1 cellular context compared by ENCODE assay signal in the genomic region with DNA sequence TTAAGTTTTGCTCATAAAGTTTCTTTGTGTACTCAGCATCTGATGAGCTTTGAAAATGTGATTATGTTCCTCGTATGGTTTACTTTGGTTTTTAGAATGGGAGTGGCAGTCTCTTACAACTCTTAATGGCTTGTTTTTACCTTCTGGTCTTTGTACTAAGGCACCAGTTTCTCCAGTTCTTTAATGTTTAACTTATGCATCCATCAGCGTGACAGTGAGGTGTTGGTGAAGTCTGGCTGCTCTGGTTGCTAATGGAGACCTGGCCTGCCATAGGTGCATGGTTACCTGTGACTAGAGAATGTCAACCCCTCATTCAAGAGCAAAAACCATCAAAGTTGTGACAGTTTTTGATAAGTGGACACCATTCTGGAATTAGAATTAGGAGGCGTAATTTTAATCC.
A peak's percentile ranks its signal among the peaks of the same experiment; 100 is the strongest.
TF ChIP-seq lines count a peak whose summit lies in the region.

No MANE protein-coding gene starts in this region.

TF ChIP-seq in HepG2, 621 proteins besides CTCF, POLR2A, EP300 and RAD21 (continued from another document and continues in another):
- TF ChIP-seq, protein P1, sequence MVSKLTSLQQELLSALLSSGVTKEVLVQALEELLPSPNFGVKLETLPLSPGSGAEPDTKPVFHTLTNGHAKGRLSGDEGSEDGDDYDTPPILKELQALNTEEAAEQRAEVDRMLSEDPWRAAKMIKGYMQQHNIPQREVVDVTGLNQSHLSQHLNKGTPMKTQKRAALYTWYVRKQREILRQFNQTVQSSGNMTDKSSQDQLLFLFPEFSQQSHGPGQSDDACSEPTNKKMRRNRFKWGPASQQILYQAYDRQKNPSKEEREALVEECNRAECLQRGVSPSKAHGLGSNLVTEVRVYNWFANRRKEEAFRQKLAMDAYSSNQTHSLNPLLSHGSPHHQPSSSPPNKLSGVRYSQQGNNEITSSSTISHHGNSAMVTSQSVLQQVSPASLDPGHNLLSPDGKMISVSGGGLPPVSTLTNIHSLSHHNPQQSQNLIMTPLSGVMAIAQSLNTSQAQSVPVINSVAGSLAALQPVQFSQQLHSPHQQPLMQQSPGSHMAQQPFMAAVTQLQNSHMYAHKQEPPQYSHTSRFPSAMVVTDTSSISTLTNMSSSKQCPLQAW (CRISPR knock-in tag; IDR thresholded peaks at IDR 0.05) = peak; percentile 69; the same call in 1 of the 2 replicates
- TF ChIP-seq ZFP36 (IDR thresholded peaks at IDR 0.05; ENCODE audit: borderline replicate concordance, low read depth, low read length, partially characterized antibody) = no peak
- TF ChIP-seq FOXP1 (IDR thresholded peaks at IDR 0.05) = no peak
- peak; percentile 24; the same call in 1 of the 2 replicates for TF ChIP-seq FOXP1 (CRISPR knock-in tag; IDR thresholded peaks at IDR 0.05)
- TF ChIP-seq, protein P2, sequence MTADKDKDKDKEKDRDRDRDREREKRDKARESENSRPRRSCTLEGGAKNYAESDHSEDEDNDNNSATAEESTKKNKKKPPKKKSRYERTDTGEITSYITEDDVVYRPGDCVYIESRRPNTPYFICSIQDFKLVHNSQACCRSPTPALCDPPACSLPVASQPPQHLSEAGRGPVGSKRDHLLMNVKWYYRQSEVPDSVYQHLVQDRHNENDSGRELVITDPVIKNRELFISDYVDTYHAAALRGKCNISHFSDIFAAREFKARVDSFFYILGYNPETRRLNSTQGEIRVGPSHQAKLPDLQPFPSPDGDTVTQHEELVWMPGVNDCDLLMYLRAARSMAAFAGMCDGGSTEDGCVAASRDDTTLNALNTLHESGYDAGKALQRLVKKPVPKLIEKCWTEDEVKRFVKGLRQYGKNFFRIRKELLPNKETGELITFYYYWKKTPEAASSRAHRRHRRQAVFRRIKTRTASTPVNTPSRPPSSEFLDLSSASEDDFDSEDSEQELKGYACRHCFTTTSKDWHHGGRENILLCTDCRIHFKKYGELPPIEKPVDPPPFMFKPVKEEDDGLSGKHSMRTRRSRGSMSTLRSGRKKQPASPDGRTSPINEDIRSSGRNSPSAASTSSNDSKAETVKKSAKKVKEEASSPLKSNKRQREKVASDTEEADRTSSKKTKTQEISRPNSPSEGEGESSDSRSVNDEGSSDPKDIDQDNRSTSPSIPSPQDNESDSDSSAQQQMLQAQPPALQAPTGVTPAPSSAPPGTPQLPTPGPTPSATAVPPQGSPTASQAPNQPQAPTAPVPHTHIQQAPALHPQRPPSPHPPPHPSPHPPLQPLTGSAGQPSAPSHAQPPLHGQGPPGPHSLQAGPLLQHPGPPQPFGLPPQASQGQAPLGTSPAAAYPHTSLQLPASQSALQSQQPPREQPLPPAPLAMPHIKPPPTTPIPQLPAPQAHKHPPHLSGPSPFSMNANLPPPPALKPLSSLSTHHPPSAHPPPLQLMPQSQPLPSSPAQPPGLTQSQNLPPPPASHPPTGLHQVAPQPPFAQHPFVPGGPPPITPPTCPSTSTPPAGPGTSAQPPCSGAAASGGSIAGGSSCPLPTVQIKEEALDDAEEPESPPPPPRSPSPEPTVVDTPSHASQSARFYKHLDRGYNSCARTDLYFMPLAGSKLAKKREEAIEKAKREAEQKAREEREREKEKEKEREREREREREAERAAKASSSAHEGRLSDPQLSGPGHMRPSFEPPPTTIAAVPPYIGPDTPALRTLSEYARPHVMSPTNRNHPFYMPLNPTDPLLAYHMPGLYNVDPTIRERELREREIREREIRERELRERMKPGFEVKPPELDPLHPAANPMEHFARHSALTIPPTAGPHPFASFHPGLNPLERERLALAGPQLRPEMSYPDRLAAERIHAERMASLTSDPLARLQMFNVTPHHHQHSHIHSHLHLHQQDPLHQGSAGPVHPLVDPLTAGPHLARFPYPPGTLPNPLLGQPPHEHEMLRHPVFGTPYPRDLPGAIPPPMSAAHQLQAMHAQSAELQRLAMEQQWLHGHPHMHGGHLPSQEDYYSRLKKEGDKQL (CRISPR knock-in tag; IDR thresholded peaks at IDR 0.05; ENCODE audit: low read depth) = no peak
- TF ChIP-seq ZNF598 (CRISPR knock-in tag; IDR thresholded peaks at IDR 0.05; ENCODE audit: borderline replicate concordance) = no peak
- TF ChIP-seq NCOR1 (IDR thresholded peaks at IDR 0.05; ENCODE audit: borderline replicate concordance, low read length) = 0 out of 2 replicates have a peak, but pooled peaks have one; percentile 23
- no peak for TF ChIP-seq ZNF883 (CRISPR knock-in tag; IDR thresholded peaks at IDR 0.05; ENCODE audit: not compliant biosample characterization)
- peak; percentile 42; the same call in 1 of the 2 replicates for TF ChIP-seq SP5 (CRISPR knock-in tag; IDR thresholded peaks at IDR 0.05; ENCODE audit: borderline replicate concordance, low read depth)
- TF ChIP-seq, protein P3, sequence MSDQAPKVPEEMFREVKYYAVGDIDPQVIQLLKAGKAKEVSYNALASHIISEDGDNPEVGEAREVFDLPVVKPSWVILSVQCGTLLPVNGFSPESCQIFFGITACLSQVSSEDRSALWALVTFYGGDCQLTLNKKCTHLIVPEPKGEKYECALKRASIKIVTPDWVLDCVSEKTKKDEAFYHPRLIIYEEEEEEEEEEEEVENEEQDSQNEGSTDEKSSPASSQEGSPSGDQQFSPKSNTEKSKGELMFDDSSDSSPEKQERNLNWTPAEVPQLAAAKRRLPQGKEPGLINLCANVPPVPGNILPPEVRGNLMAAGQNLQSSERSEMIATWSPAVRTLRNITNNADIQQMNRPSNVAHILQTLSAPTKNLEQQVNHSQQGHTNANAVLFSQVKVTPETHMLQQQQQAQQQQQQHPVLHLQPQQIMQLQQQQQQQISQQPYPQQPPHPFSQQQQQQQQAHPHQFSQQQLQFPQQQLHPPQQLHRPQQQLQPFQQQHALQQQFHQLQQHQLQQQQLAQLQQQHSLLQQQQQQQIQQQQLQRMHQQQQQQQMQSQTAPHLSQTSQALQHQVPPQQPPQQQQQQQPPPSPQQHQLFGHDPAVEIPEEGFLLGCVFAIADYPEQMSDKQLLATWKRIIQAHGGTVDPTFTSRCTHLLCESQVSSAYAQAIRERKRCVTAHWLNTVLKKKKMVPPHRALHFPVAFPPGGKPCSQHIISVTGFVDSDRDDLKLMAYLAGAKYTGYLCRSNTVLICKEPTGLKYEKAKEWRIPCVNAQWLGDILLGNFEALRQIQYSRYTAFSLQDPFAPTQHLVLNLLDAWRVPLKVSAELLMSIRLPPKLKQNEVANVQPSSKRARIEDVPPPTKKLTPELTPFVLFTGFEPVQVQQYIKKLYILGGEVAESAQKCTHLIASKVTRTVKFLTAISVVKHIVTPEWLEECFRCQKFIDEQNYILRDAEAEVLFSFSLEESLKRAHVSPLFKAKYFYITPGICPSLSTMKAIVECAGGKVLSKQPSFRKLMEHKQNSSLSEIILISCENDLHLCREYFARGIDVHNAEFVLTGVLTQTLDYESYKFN (CRISPR knock-in tag; conservative IDR thresholded peaks at IDR 0.05) = peak; percentile 67
- no peak for TF ChIP-seq ZNF839 (CRISPR knock-in tag; IDR thresholded peaks at IDR 0.05; ENCODE audit: borderline replicate concordance)
- TF ChIP-seq, protein P4, sequence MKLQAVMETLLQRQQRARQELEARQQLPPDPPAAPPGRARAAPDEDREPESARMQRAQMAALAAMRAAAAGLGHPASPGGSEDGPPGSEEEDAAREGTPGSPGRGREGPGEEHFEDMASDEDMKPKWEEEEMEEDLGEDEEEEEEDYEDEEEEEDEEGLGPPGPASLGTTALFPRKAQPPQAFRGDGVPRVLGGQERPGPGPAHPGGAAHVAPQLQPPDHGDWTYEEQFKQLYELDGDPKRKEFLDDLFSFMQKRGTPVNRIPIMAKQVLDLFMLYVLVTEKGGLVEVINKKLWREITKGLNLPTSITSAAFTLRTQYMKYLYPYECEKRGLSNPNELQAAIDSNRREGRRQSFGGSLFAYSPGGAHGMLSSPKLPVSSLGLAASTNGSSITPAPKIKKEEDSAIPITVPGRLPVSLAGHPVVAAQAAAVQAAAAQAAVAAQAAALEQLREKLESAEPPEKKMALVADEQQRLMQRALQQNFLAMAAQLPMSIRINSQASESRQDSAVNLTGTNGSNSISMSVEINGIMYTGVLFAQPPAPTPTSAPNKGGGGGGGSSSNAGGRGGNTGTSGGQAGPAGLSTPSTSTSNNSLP (IDR thresholded peaks at IDR 0.05; ENCODE audit: low read depth, low read length) = no peak
- TF ChIP-seq CENPT (CRISPR knock-in tag; IDR thresholded peaks at IDR 0.05; ENCODE audit: low read depth) = no peak
- no peak for TF ChIP-seq CHD4 (IDR thresholded peaks at IDR 0.05; ENCODE audit: borderline replicate concordance, low read length)
- TF ChIP-seq HNF4A (CRISPR knock-in tag; IDR thresholded peaks at IDR 0.05) = peak; percentile 38
- TF ChIP-seq, protein P5, sequence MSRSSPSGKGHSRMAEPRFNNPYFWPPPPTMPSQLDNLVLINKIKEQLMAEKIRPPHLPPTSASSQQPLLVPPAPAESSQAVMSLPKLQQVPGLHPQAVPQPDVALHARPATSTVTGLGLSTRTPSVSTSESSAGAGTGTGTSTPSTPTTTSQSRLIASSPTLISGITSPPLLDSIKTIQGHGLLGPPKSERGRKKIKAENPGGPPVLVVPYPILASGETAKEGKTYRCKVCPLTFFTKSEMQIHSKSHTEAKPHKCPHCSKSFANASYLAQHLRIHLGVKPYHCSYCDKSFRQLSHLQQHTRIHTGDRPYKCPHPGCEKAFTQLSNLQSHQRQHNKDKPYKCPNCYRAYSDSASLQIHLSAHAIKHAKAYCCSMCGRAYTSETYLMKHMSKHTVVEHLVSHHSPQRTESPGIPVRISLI (CRISPR knock-in tag; IDR thresholded peaks at IDR 0.05; ENCODE audit: borderline replicate concordance) = no peak
- no peak for TF ChIP-seq ZC3H4 (CRISPR knock-in tag; IDR thresholded peaks at IDR 0.05; ENCODE audit: borderline replicate concordance)
- TF ChIP-seq, protein P6, sequence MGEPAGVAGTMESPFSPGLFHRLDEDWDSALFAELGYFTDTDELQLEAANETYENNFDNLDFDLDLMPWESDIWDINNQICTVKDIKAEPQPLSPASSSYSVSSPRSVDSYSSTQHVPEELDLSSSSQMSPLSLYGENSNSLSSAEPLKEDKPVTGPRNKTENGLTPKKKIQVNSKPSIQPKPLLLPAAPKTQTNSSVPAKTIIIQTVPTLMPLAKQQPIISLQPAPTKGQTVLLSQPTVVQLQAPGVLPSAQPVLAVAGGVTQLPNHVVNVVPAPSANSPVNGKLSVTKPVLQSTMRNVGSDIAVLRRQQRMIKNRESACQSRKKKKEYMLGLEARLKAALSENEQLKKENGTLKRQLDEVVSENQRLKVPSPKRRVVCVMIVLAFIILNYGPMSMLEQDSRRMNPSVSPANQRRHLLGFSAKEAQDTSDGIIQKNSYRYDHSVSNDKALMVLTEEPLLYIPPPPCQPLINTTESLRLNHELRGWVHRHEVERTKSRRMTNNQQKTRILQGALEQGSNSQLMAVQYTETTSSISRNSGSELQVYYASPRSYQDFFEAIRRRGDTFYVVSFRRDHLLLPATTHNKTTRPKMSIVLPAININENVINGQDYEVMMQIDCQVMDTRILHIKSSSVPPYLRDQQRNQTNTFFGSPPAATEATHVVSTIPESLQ (CRISPR knock-in tag; conservative IDR thresholded peaks at IDR 0.05) = no peak
- no peak for TF ChIP-seq ZNF547 (CRISPR knock-in tag; IDR thresholded peaks at IDR 0.05)
- TF ChIP-seq ZBTB21 (CRISPR knock-in tag; IDR thresholded peaks at IDR 0.05) = no peak
- no peak for TF ChIP-seq HDAC2 (CRISPR knock-in tag; IDR thresholded peaks at IDR 0.05)
- no peak for TF ChIP-seq ARID2 (CRISPR knock-in tag; IDR thresholded peaks at IDR 0.05; ENCODE audit: borderline replicate concordance)
- no peak for TF ChIP-seq ZNF136 (CRISPR knock-in tag; IDR thresholded peaks at IDR 0.05; ENCODE audit: low read depth)
- peak; percentile 32; the same call in 1 of the 2 replicates for TF ChIP-seq TBX2 (CRISPR knock-in tag; IDR thresholded peaks at IDR 0.05; ENCODE audit: borderline replicate concordance)
- TF ChIP-seq NFYC (CRISPR knock-in tag; IDR thresholded peaks at IDR 0.05) = no peak
- TF ChIP-seq, protein P7, sequence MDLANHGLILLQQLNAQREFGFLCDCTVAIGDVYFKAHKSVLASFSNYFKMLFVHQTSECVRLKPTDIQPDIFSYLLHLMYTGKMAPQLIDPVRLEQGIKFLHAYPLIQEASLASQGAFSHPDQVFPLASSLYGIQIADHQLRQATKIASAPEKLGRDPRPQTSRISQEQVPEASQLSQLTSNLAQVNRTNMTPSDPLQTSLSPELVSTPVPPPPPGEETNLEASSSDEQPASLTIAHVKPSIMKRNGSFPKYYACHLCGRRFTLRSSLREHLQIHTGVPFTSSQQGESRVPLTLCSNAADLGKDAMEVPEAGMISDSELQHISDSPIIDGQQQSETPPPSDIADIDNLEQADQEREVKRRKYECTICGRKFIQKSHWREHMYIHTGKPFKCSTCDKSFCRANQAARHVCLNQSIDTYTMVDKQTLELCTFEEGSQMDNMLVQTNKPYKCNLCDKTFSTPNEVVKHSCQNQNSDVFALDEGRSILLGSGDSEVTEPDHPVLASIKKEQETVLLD (CRISPR knock-in tag; IDR thresholded peaks at IDR 0.05; ENCODE audit: low read depth) = no peak
- TF ChIP-seq, protein P8, sequence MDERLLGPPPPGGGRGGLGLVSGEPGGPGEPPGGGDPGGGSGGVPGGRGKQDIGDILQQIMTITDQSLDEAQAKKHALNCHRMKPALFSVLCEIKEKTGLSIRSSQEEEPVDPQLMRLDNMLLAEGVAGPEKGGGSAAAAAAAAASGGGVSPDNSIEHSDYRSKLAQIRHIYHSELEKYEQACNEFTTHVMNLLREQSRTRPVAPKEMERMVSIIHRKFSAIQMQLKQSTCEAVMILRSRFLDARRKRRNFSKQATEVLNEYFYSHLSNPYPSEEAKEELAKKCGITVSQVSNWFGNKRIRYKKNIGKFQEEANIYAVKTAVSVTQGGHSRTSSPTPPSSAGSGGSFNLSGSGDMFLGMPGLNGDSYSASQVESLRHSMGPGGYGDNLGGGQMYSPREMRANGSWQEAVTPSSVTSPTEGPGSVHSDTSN (CRISPR knock-in tag; IDR thresholded peaks at IDR 0.05) = peak; percentile 64; the same call in 1 of the 2 replicates
- TF ChIP-seq LCORL (IDR thresholded peaks at IDR 0.05) = no peak
- 0 out of 2 replicates have a peak, but pooled peaks have one; percentile 20 for TF ChIP-seq LCORL (CRISPR knock-in tag; IDR thresholded peaks at IDR 0.05)
- TF ChIP-seq RFX5 (IDR thresholded peaks at IDR 0.05; ENCODE audit: low read depth, low read length) = peak; percentile 70
- no peak for TF ChIP-seq ZNF776 (CRISPR knock-in tag; IDR thresholded peaks at IDR 0.05)
- no peak for TF ChIP-seq ELF3 (CRISPR knock-in tag; IDR thresholded peaks at IDR 0.05)
- TF ChIP-seq ZNF660 (CRISPR knock-in tag; IDR thresholded peaks at IDR 0.05; ENCODE audit: borderline replicate concordance, low read depth) = no peak
- TF ChIP-seq, protein P9, sequence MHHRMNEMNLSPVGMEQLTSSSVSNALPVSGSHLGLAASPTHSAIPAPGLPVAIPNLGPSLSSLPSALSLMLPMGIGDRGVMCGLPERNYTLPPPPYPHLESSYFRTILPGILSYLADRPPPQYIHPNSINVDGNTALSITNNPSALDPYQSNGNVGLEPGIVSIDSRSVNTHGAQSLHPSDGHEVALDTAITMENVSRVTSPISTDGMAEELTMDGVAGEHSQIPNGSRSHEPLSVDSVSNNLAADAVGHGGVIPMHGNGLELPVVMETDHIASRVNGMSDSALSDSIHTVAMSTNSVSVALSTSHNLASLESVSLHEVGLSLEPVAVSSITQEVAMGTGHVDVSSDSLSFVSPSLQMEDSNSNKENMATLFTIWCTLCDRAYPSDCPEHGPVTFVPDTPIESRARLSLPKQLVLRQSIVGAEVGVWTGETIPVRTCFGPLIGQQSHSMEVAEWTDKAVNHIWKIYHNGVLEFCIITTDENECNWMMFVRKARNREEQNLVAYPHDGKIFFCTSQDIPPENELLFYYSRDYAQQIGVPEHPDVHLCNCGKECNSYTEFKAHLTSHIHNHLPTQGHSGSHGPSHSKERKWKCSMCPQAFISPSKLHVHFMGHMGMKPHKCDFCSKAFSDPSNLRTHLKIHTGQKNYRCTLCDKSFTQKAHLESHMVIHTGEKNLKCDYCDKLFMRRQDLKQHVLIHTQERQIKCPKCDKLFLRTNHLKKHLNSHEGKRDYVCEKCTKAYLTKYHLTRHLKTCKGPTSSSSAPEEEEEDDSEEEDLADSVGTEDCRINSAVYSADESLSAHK (CRISPR knock-in tag; IDR thresholded peaks at IDR 0.05; ENCODE audit: borderline replicate concordance) = no peak
- no peak for TF ChIP-seq XBP1 (CRISPR knock-in tag; IDR thresholded peaks at IDR 0.05)
- no peak for TF ChIP-seq HOXA5 (CRISPR knock-in tag; IDR thresholded peaks at IDR 0.05)
- no peak for TF ChIP-seq CENPX (CRISPR knock-in tag; IDR thresholded peaks at IDR 0.05)
- TF ChIP-seq ZNF530 (CRISPR knock-in tag; IDR thresholded peaks at IDR 0.05; ENCODE audit: low read depth) = no peak
